10 cellular contexts compared by ENCODE assay signal in the genomic region with DNA sequence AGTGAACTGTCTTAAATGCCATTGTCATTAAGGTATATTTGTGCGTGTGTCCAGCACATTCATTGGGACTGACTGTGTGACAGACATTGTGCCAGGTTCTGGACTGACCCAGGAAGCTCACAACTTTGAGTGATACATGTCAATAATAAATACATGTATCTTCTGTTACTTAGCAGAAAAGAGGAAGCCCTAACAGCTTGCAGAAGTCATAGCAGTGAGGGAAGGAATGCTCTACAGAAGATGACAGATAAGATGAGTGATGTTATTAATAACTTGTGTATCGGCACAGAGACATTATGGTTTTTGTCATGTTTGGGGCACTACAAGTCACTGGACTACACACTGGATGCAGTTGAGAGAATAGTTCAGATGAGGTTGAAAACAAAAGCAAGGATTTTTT.
DNase-seq lines count a peak whose midpoint lies in the region; ATAC-seq and TF ChIP-seq lines count a peak whose summit lies in the region.
"Had no signal": no experiment of that assay in that cellular context is flagged by ENCODE, and none has a peak within 500 bp of the region (broad histone marks: within the 10 kb centered on the region; RNA-seq: fewer than 3 reads in every experiment).

No MANE protein-coding gene starts in this region.

- H3K27me3 Mint-ChIP-seq in stimulated activated naive CD8-positive, alpha-beta T cell treated with anti-CD3 and anti-CD28 coated beads, Interleukin-15, Interleukin-2, amounts not matched to agents 100 ng/mL and 50 ng/mL, for 24 hours = no peaks in the 10 kb centered on the region
- no peaks in the 10 kb centered on the region for H3K27me3 Mint-ChIP-seq in dendritic cell treated with granulocyte-macrophage colony-stimulating factor and Interleukin-4, amounts not matched to agents 40 ng/mL and 50 ng/mL, for 4 days

- CTCF ChIA-PET in GM10248 (lab: Yijun Ruan, JAX) = interaction anchor here (1.1 to 2.1 kb wide), 2 partner anchors 9 to 12 kb away, joined by 5 to 14 read pairs; no protein-coding TSS in a partner anchor

- H3K9me3 Mint-ChIP-seq in stimulated activated naive CD8-positive, alpha-beta T cell treated with anti-CD3 and anti-CD28 coated beads, Interleukin-15, Interleukin-2, amounts not matched to agents 100 ng/mL and 50 ng/mL, for 24 hours = no peaks in the 10 kb centered on the region
- H3K9me3 Mint-ChIP-seq in dendritic cell treated with granulocyte-macrophage colony-stimulating factor and Interleukin-4, amounts not matched to agents 40 ng/mL and 50 ng/mL, for 4 days = no peaks in the 10 kb centered on the region

- no peak for TF ChIP-seq CTCF in GM10248 (IDR thresholded peaks at IDR 0.05; ENCODE audit: control extremely low read depth, extremely low read depth, low read depth, missing control alignments)

- H3K4me1 Mint-ChIP-seq in stimulated activated naive CD8-positive, alpha-beta T cell treated with anti-CD3 and anti-CD28 coated beads, Interleukin-15, Interleukin-2, amounts not matched to agents 100 ng/mL and 50 ng/mL, for 24 hours (ENCODE audit: low read depth) = peaks cover 34% of the 10 kb centered on the region
- peaks cover 20% of the 10 kb centered on the region for H3K4me1 Mint-ChIP-seq in dendritic cell treated with granulocyte-macrophage colony-stimulating factor and Interleukin-4, amounts not matched to agents 40 ng/mL and 50 ng/mL, for 4 days (ENCODE audit: low read depth)

- ATAC-seq in stimulated activated naive CD8-positive, alpha-beta T cell treated with anti-CD3 and anti-CD28 coated beads, Interleukin-15, Interleukin-2, amounts not matched to agents 100 U/mL and 50 U/mL, for 24 hours = no peak
- no peak for ATAC-seq in GM18907 (IDR thresholded peaks at IDR 0.05; ENCODE audit: unreplicated experiment)

- intact Hi-C loops in dendritic cell treated with granulocyte-macrophage colony-stimulating factor and Interleukin-4, amounts not matched to agents 40 ng/mL and 50 ng/mL, for 4 days (cut with micrococcal nuclease) = loop anchor here (5.0 kb wide), 2 partner anchors 132 to 192 kb away; a partner anchor contains a TSS

- H3K27ac Mint-ChIP-seq in stimulated activated naive CD8-positive, alpha-beta T cell treated with anti-CD3 and anti-CD28 coated beads, Interleukin-15, Interleukin-2, amounts not matched to agents 100 ng/mL and 50 ng/mL, for 24 hours = peak overlapping the region; percentile 75
- peak overlapping the region; percentile 94 for H3K27ac Mint-ChIP-seq in dendritic cell treated with granulocyte-macrophage colony-stimulating factor and Interleukin-4, amounts not matched to agents 40 ng/mL and 50 ng/mL, for 4 days

- peaks cover 56% of the 10 kb centered on the region for H3K36me3 Mint-ChIP-seq in stimulated activated naive CD8-positive, alpha-beta T cell treated with anti-CD3 and anti-CD28 coated beads, Interleukin-15, Interleukin-2, amounts not matched to agents 100 ng/mL and 50 ng/mL, for 24 hours (ENCODE audit: low read depth)
- H3K36me3 Mint-ChIP-seq in dendritic cell treated with granulocyte-macrophage colony-stimulating factor and Interleukin-4, amounts not matched to agents 40 ng/mL and 50 ng/mL, for 4 days (ENCODE audit: low read depth) = peaks cover 56% of the 10 kb centered on the region

- H3K4me3 Mint-ChIP-seq in stimulated activated naive CD8-positive, alpha-beta T cell treated with anti-CD3 and anti-CD28 coated beads, Interleukin-15, Interleukin-2, amounts not matched to agents 100 ng/mL and 50 ng/mL, for 24 hours = peak overlapping the region; percentile 57
- no peak overlapping the region for H3K4me3 Mint-ChIP-seq in dendritic cell treated with granulocyte-macrophage colony-stimulating factor and Interleukin-4, amounts not matched to agents 40 ng/mL and 50 ng/mL, for 4 days

- POLR2A ChIA-PET in GM10248 (lab: Yijun Ruan, JAX) = no interaction called here

- no peak for DNase-seq in stimulated activated naive CD8-positive, alpha-beta T cell treated with anti-CD3 and anti-CD28 coated beads, Interleukin-15, Interleukin-2, amounts not matched to agents 100 U/mL and 50 U/mL, for 24 hours
- DNase-seq in RPMI8226 (peak; percentile 4), GM10248 (ENCODE audit: extremely low spot score) (no peak), OCI-M2 (lab: John Stamatoyannopoulos, UW; ENCODE audit: unreplicated experiment) (no peak), COLO668 (lab: John Stamatoyannopoulos, UW; ENCODE audit: unreplicated experiment) (no peak)
- DNase-seq: central memory CD4-positive, alpha-beta T cell; NCI-H2029 treated with DMSO at 0.1 percent for 48 hours had no signal
